ENCODE assay signal across 25 cellular contexts in the genomic region with DNA sequence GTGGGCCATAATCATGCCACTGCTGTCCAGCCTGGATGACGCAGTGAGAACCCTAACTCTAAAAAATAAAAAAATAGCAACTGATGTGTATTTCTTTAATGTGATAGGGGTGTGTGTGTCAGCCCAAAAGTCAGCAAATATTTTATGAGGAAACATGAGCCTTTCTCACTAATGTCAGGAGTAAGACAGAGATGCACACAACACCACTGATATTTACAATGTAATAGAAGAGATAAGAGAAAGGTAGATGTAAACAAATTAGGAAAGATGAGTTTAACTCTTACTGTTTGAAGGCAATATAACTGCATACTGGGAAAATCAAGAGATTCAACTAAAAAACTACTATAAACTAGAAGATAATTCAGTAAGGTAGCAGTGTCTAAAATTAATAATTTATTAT.
"Had no signal": no experiment of that assay in that cellular context is flagged by ENCODE, and none has a peak within 500 bp of the region (broad histone marks: within the 10 kb centered on the region; RNA-seq: fewer than 3 reads in every experiment).

No MANE protein-coding gene starts in this region.

- H3K4me3 ChIP-seq: pancreas, psoas muscle, right lobe of liver, sigmoid colon, stomach, thoracic aorta, thyroid gland, tibial nerve, upper lobe of left lung, vagina had no signal

- ATAC-seq: natural killer cell treated with Interleukin-12 subunit alpha and Interleukin-12 subunit beta and Interleukin-15 and Interleukin-18, amount 100 ng/mL, for 72 hours; pancreas; psoas muscle; right cardiac atrium; stimulated activated effector memory CD8-positive, alpha-beta T cell treated with anti-CD3 and anti-CD28 coated beads, Interleukin-12 subunit alpha, Interleukin-12 subunit beta, amount 100 ng/mL, for 72 hours; stimulated activated naive B cell treated with anti-CD40 and anti-IgM and Interleukin-4, amounts not matched to agents 10 μg/mL and 1 μg/mL and 100 μg/mL, for 72 hours had no signal

- H3K36me3 ChIP-seq: neutrophil, pancreas, right lobe of liver, sigmoid colon, stomach, thoracic aorta, thyroid gland, tibial nerve, upper lobe of left lung, vagina had no signal

- H3K4me1 ChIP-seq: pancreas, psoas muscle, stomach, thyroid gland, tibial nerve, upper lobe of left lung, vagina had no signal

- DNase-seq: nephron progenitor cell; nucleus accumbens; pancreas; psoas muscle; right cardiac atrium; right lobe of liver; sigmoid colon; small intestine; stimulated activated CD4-positive, alpha-beta T cell treated with anti-CD3 and anti-CD28 coated beads, Interleukin-15, amount 100 ng/mL, for 24 hours; stimulated activated CD4-positive, alpha-beta T cell treated with anti-CD3 and anti-CD28 coated beads, Interleukin-2, amount 100 ng/mL, for 24 hours; stimulated activated CD4-positive, alpha-beta T cell treated with anti-CD3 and anti-CD28 coated beads, Interleukin-2, amount 100 ng/mL, for 48 hours; stimulated activated CD4-positive, alpha-beta T cell treated with anti-CD3 and anti-CD28 coated beads, Interleukin-4, amount 100 ng/mL, for 24 hours; stimulated activated naive B cell treated with anti-CD40 and anti-IgM and Interleukin-4, amounts not matched to agents 10 μg/mL and 1 μg/mL and 100 μg/mL, for 72 hours; stimulated activated naive CD4-positive, alpha-beta T cell treated with Interleukin-2 at 50 U/mL for 16 hours; stomach; thyroid gland; trophoblast cell; upper lobe of left lung had no signal

- H3K27ac ChIP-seq: neutrophil, pancreas, psoas muscle, sigmoid colon, stomach, thoracic aorta, thyroid gland, tibial nerve, upper lobe of left lung, vagina had no signal

- H3K27me3 ChIP-seq: neutrophil, pancreas, right lobe of liver, sigmoid colon, stomach, thyroid gland, tibial nerve, upper lobe of left lung, vagina had no signal

- H3K9me3 ChIP-seq: neutrophil, pancreas, psoas muscle, right lobe of liver, sigmoid colon, stomach, thoracic aorta, thyroid gland, tibial nerve, upper lobe of left lung, vagina had no signal

- FAIRE-seq: pancreas, small intestine, urothelium cell line had no signal
